In genomic region chr5:32712463-32713395, GRCh38 we compare ENCODE assay signal across 8 cellular contexts. TPM values are rescaled to one million over a fixed set of nuclear protein-coding genes. Genes with fewer than 3 reads are reported as not detected.
DNase-seq lines count a peak whose midpoint lies in the region; ATAC-seq and TF ChIP-seq lines count a peak whose summit lies in the region.

No MANE protein-coding gene starts in this region.

- no peaks in the 10 kb centered on the region for H3K9me3 Mint-ChIP-seq in activated CD8-positive, alpha-beta memory T cell treated with anti-CD3 and anti-CD28 coated beads, Interleukin-2, amount 10 ng/mL, durations not matched to agents 7 days and 5 days (ENCODE audit: low read depth)

- H3K9me3 ChIP-seq in lung (ENCODE audit: control insufficient read depth in 2 of 2, insufficient read depth in 1 of 2, low read length in 1 of 2) (peaks cover 0 to 2% of the 10 kb centered on the region in 2 donors), thoracic aorta (peaks cover under 1% of the 10 kb centered on the region)

- TF ChIP-seq CTCF in astrocyte of the spinal cord (IDR thresholded peaks at IDR 0.05; ENCODE audit: low read depth, low read length): peak; percentile 43
- TF ChIP-seq CTCF in lung (IDR thresholded peaks at IDR 0.05; ENCODE audit: control extremely low read depth, extremely low read depth): no peak
- TF ChIP-seq CTCF in thoracic aorta (IDR thresholded peaks at IDR 0.05): no peak

- no peak for ATAC-seq in activated CD8-positive, alpha-beta memory T cell treated with anti-CD3 and anti-CD28 coated beads, Interleukin-2, amount 10 ng/mL, durations not matched to agents 7 days and 5 days
- ATAC-seq in lung (ENCODE audit: insufficient read depth, low FRiP score): no peak
- ATAC-seq in thoracic aorta (ENCODE audit: insufficient number of reproducible peaks, low FRiP score, low read depth): no peak
- no peak for ATAC-seq in HG02938 (IDR thresholded peaks at IDR 0.05; ENCODE audit: unreplicated experiment)

- peaks cover 32% of the 10 kb centered on the region for H3K4me1 Mint-ChIP-seq in activated CD8-positive, alpha-beta memory T cell treated with anti-CD3 and anti-CD28 coated beads, Interleukin-2, amount 10 ng/mL, durations not matched to agents 7 days and 5 days

- peak overlapping the region in 1 of 2 donors; percentile 62 for H3K27ac ChIP-seq in lung (ENCODE audit: low read depth in 1 of 2, low read length in 1 of 2)
- peak overlapping the region; percentile 71 to 79 for H3K27ac ChIP-seq in thoracic aorta

- H3K27me3 ChIP-seq in lung (ENCODE audit: control insufficient read depth, insufficient read depth) (no peaks in the 10 kb centered on the region), thoracic aorta (replicated peaks; ENCODE audit: insufficient read depth) (no peaks in the 10 kb centered on the region)

- peaks cover 0 to 10% of the 10 kb centered on the region in 2 donors for H3K4me1 ChIP-seq in lung (ENCODE audit: control insufficient read depth in 2 of 2, insufficient read depth in 2 of 2, low read length in 2 of 2)
- peaks cover 3 to 23% of the 10 kb centered on the region in 2 donors for H3K4me1 ChIP-seq in thoracic aorta (ENCODE audit: control insufficient read depth in 1 of 2, low read depth in 2 of 2)

- in situ Hi-C loops in astrocyte of the spinal cord (cut with HindIII; ENCODE audit: low sequenced_read_pairs): no loop called here

- H3K36me3 ChIP-seq in lung (ENCODE audit: control insufficient read depth in 2 of 2, insufficient read depth in 2 of 2, low read length in 2 of 2): no peaks in the 10 kb centered on the region
- H3K36me3 ChIP-seq in thoracic aorta: no peaks in the 10 kb centered on the region

- DNase-seq in activated CD8-positive, alpha-beta memory T cell treated with anti-CD3 and anti-CD28 coated beads, Interleukin-2, amount 10 ng/mL, durations not matched to agents 7 days and 5 days: no peak
- no peak for DNase-seq in activated CD8-positive, alpha-beta memory T cell treated with anti-CD3 and anti-CD28 coated beads, Interleukin-2, amount 50 U/mL, for 48 hours
- DNase-seq in astrocyte of the spinal cord (ENCODE audit: low read depth, low spot score) (peak; percentile 19), lung (ENCODE audit: low spot score) (no peak), thoracic aorta (ENCODE audit: low spot score) (no peak), NCI-H526 (lab: John Stamatoyannopoulos, UW) (no peak), COLO829 (ENCODE audit: low spot score) (no peak)

- CTCF ChIA-PET in activated CD8-positive, alpha-beta memory T cell treated with anti-CD3 and anti-CD28 coated beads, Interleukin-2, amount 10 ng/mL, durations not matched to agents 7 days and 5 days (lab: Charles Lee): no interaction called here

- H3K4me3 ChIP-seq in astrocyte of the spinal cord (ENCODE audit: low read depth, low read length) (peak overlapping the region; percentile 70), lung (peak overlapping the region; percentile 62), thoracic aorta (peak overlapping the region; percentile 91)

- peak overlapping the region; percentile 5 for H3K4me3 Mint-ChIP-seq in activated CD8-positive, alpha-beta memory T cell treated with anti-CD3 and anti-CD28 coated beads, Interleukin-2, amount 10 ng/mL, durations not matched to agents 7 days and 5 days

- H3K36me3 Mint-ChIP-seq in activated CD8-positive, alpha-beta memory T cell treated with anti-CD3 and anti-CD28 coated beads, Interleukin-2, amount 10 ng/mL, durations not matched to agents 7 days and 5 days: peaks cover 2% of the 10 kb centered on the region

- peak overlapping the region; percentile 38 for H3K27ac Mint-ChIP-seq in activated CD8-positive, alpha-beta memory T cell treated with anti-CD3 and anti-CD28 coated beads, Interleukin-2, amount 10 ng/mL, durations not matched to agents 7 days and 5 days

- peaks cover 83% of the 10 kb centered on the region for H3K27me3 Mint-ChIP-seq in activated CD8-positive, alpha-beta memory T cell treated with anti-CD3 and anti-CD28 coated beads, Interleukin-2, amount 10 ng/mL, durations not matched to agents 7 days and 5 days

- WGBS in lung, 2 donors: 0 to 2% methylated on average over 59 of the region's 59 CpGs

RNA-seq across cellular contexts. Expression of gene NPR3, which starts 1.6 kb away (rescaled TPM):
- under 1 TPM in 1 of 2 experiments, not detected in 1; 0.16 TPM for total RNA-seq in activated CD8-positive, alpha-beta memory T cell treated with anti-CD3 and anti-CD28 coated beads, Interleukin-2, amount 10 ng/mL, durations not matched to agents 7 days and 5 days
- 10 to 100 TPM; 13.7 to 86.9 TPM for total RNA-seq in lung
- 1 to 10 TPM; 3.9 to 4.0 TPM for polyA plus RNA-seq in lung
- 10 to 100 TPM; 25.7 to 34.3 TPM for total RNA-seq in thoracic aorta

Comparison
In these comparisons a context has a peak if more than half of its experiments do, and no peak if none do; other contexts are left out.
1. RNA of gene NPR3, which starts 1.6 kb away (total RNA-seq): 13.7 to 86.9 TPM in lung and 25.7 to 34.3 TPM in thoracic aorta; 0.16 TPM in activated CD8-positive, alpha-beta memory T cell treated with anti-CD3 and anti-CD28 coated beads, Interleukin-2, amount 10 ng/mL, durations not matched to agents 7 days and 5 days; every median in the first group is over 10 times any median in the second.
2. Peak in every context shown above with its lines, with median percentiles within 50 percentile points of each other: H3K4me3 ChIP-seq.